In the genomic region with DNA sequence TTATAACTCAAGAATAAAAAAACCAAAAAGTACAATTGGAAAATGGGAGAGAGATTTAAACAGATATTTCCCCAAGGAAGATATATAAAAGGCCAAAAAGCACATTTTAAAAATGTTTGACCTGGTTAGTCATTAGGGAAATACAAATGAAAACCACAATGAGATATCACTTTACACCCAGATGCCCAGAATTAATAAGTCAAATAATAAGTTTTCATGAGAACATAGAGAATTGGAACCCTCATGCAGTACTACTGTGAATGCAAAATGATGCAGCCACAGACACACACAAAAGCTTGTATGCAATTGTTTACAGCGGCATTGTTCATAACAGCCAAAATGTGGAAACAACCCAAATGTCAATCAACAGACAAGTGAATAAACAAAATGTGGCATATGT, we compare ENCODE assay signal across 8 cellular contexts.
"Had no signal": no experiment of that assay in that cellular context is flagged by ENCODE, and none has a peak within 500 bp of the region (broad histone marks: within the 10 kb centered on the region; RNA-seq: fewer than 3 reads in every experiment).

No MANE protein-coding gene starts in this region.

- H3K4me1 ChIP-seq: HAP-1 had no signal

- H3K36me3 ChIP-seq: HAP-1 had no signal

- H3K4me3 ChIP-seq: GM23248, HAP-1, K562 had no signal

- H3K9me3 ChIP-seq: HAP-1 had no signal

- DNase-seq: GM23248, GOT3, H7, HFFc6, IMR-90, KG1 had no signal

- H3K27ac Mint-ChIP-seq: HFFc6 had no signal

- H3K9me3 Mint-ChIP-seq: HFFc6 had no signal

- ATAC-seq: K562 had no signal

- H3K4me3 Mint-ChIP-seq: HFFc6 had no signal
